ENCODE assay signal across 13 cellular contexts in genomic region chr17:233473-233941, GRCh38. TPM values are rescaled to one million over a fixed set of nuclear protein-coding genes. Genes with fewer than 3 reads are reported as not detected.
DNase-seq lines count a peak whose midpoint lies in the region; ATAC-seq and TF ChIP-seq lines count a peak whose summit lies in the region.
"Had no signal": no experiment of that assay in that cellular context is flagged by ENCODE, and none has a peak within 500 bp of the region (broad histone marks: within the 10 kb centered on the region; RNA-seq: fewer than 3 reads in every experiment).

No MANE protein-coding gene starts in this region.

- H3K4me1 Mint-ChIP-seq in HFFc6 (ENCODE audit: low read depth) (peaks cover 6% of the 10 kb centered on the region), brain (peaks cover 55% of the 10 kb centered on the region), mesothelial cell of epicardium (peaks cover 37% of the 10 kb centered on the region)
- H3K4me1 Mint-ChIP-seq: CD4-positive, CD25-positive, alpha-beta regulatory T cell had no signal

- DNase-seq in HFFc6 (no peak), right lobe of liver (peak; percentile 86 to 94 (median 90)), suprapubic skin (ENCODE audit: low spot score in 2 of 2) (peak; percentile 64 to 69), foreskin keratinocyte (no peak), epidermal melanocyte (ENCODE audit: insufficient read length, low spot score) (no peak), mesothelial cell of epicardium (ENCODE audit: low spot score in 2 of 2, unreplicated experiment in 2 of 2) (no peak)
- DNase-seq in NK-92 treated with Interleukin-12 subunit alpha and Interleukin-12 subunit beta, amount 100 ng/mL, for 24 hours (lab: John Stamatoyannopoulos, UW) = no peak
- DNase-seq: erythroblast, NCI-H69 had no signal

- peak overlapping the region in 1 of 3 donors; percentile 33 for H3K27ac ChIP-seq in right lobe of liver
- H3K27ac ChIP-seq in suprapubic skin = peak overlapping the region; percentile 74
- H3K27ac ChIP-seq in foreskin keratinocyte = no peak overlapping the region

- H3K36me3 Mint-ChIP-seq in HFFc6 (ENCODE audit: low read depth) = no peaks in the 10 kb centered on the region
- H3K36me3 Mint-ChIP-seq in brain = no peaks in the 10 kb centered on the region
- no peaks in the 10 kb centered on the region for H3K36me3 Mint-ChIP-seq in mesothelial cell of epicardium
- H3K36me3 Mint-ChIP-seq: CD4-positive, CD25-positive, alpha-beta regulatory T cell had no signal

- peaks cover 13% of the 10 kb centered on the region for H3K27me3 Mint-ChIP-seq in HFFc6 (ENCODE audit: insufficient read depth)
- peaks cover 3% of the 10 kb centered on the region for H3K27me3 Mint-ChIP-seq in brain
- no peaks in the 10 kb centered on the region for H3K27me3 Mint-ChIP-seq in mesothelial cell of epicardium (ENCODE audit: low read depth)

- peaks cover 0 to 18% (median 5%) of the 10 kb centered on the region in 4 donors for H3K4me1 ChIP-seq in right lobe of liver
- peaks cover 6% of the 10 kb centered on the region for H3K4me1 ChIP-seq in suprapubic skin
- no peaks in the 10 kb centered on the region for H3K4me1 ChIP-seq in foreskin keratinocyte

- WGBS in right lobe of liver (ENCODE audit: insufficient coverage, low coverage, low lambda C conversion rate, missing lambda C conversion rate) = 40% methylated on average over 5 of the region's 11 CpGs
- 72% methylated on average over 9 of the region's 11 CpGs for WGBS in suprapubic skin

- H3K9me3 Mint-ChIP-seq in HFFc6 (no peaks in the 10 kb centered on the region), brain (no peaks in the 10 kb centered on the region), mesothelial cell of epicardium (no peaks in the 10 kb centered on the region)
- H3K9me3 Mint-ChIP-seq: naive thymus-derived CD4-positive, alpha-beta T cell had no signal

- H3K9me3 ChIP-seq in right lobe of liver (no peaks in the 10 kb centered on the region), suprapubic skin (no peaks in the 10 kb centered on the region)

- H3K27ac Mint-ChIP-seq in HFFc6 (no peak overlapping the region), brain (peak overlapping the region in 3 of 5 experiments; percentile 68 to 91 (median 87)), mesothelial cell of epicardium (no peak overlapping the region)
- H3K27ac Mint-ChIP-seq: naive thymus-derived CD4-positive, alpha-beta T cell had no signal

- H3K27me3 ChIP-seq in right lobe of liver = no peaks in the 10 kb centered on the region
- H3K27me3 ChIP-seq in suprapubic skin = no peaks in the 10 kb centered on the region
- H3K27me3 ChIP-seq in foreskin keratinocyte = no peaks in the 10 kb centered on the region

- intact Hi-C loops in right lobe of liver (cut with DNase I) = no loop called here

- TF ChIP-seq CTCF in HFFc6 (IDR thresholded peaks at IDR 0.05) (0 out of 2 replicates have a peak, but pooled peaks have one; percentile 12), brain (conservative IDR thresholded peaks at IDR 0.05) (no peak), right lobe of liver (IDR thresholded peaks at IDR 0.05) (peak in 1 of 4 donors; percentile 23), suprapubic skin (IDR thresholded peaks at IDR 0.05) (no peak), foreskin keratinocyte (conservative IDR thresholded peaks at IDR 0.05) (no peak), mesothelial cell of epicardium (IDR thresholded peaks at IDR 0.05; ENCODE audit: unreplicated experiment) (no peak)

- no peak overlapping the region for H3K4me3 ChIP-seq in right lobe of liver
- no peak overlapping the region for H3K4me3 ChIP-seq in suprapubic skin

- H3K4me3 Mint-ChIP-seq in HFFc6 (no peak overlapping the region), brain (no peak overlapping the region), mesothelial cell of epicardium (no peak overlapping the region)
- H3K4me3 Mint-ChIP-seq: CD4-positive, CD25-positive, alpha-beta regulatory T cell; naive thymus-derived CD4-positive, alpha-beta T cell had no signal

- TF ChIP-seq EP300 in suprapubic skin (IDR thresholded peaks at IDR 0.05) = no peak

- H3K36me3 ChIP-seq in right lobe of liver (no peaks in the 10 kb centered on the region), suprapubic skin (no peaks in the 10 kb centered on the region)

- no peak for TF ChIP-seq POLR2A in right lobe of liver (IDR thresholded peaks at IDR 0.05)
- TF ChIP-seq POLR2A in suprapubic skin (IDR thresholded peaks at IDR 0.05) = no peak

- ATAC-seq in right lobe of liver (peak; percentile 89 to 96 (median 91)), foreskin keratinocyte (no peak)
- ATAC-seq: naive thymus-derived CD4-positive, alpha-beta T cell had no signal

RNA-seq across cellular contexts. Expression of gene DOC2B, which starts 52.1 kb away (rescaled TPM):
- not detected for total RNA-seq in HFFc6 (2021; fragmentation: NEBNext Ultra II Directional; extraction: Animal tissue kit (Norgen Biotek cat#: 25700))
- polyA plus RNA-seq in brain (ENCODE audit: insufficient read depth, low read depth, low replicate concordance) (5.5 TPM), foreskin keratinocyte (not detected in 2 replicates)
- total RNA-seq in right lobe of liver (1 to 10 TPM in 2 of 6 experiments, under 1 TPM in 4; 0.40 to 1.7 (median 0.91) TPM), suprapubic skin (10 to 100 TPM in 1 of 4 donors, 1 to 10 TPM in 3; 1.8 to 19.4 (median 6.1) TPM), foreskin keratinocyte (not detected in 2 replicates), mesothelial cell of epicardium (55.3 to 60.2 TPM (median 59.6 TPM) in 3 replicates)
- total RNA-seq: CD4-positive, CD25-positive, alpha-beta regulatory T cell; HT-29 had no signal
- polyA plus RNA-seq: CD4-positive, CD25-positive, alpha-beta regulatory T cell; naive thymus-derived CD4-positive, alpha-beta T cell had no signal

Comparison
In these comparisons a context has a peak if more than half of its experiments do, and no peak if none do; other contexts are left out.
1. DNase-seq: peak in right lobe of liver (3 of 3) and suprapubic skin (2 of 2); none in HFFc6 (single experiment), foreskin keratinocyte (0 of 2), epidermal melanocyte (single experiment), NK-92 treated with Interleukin-12 subunit alpha and Interleukin-12 subunit beta, amount 100 ng/mL, for 24 hours (single experiment) and mesothelial cell of epicardium (0 of 2).
2. H3K27ac Mint-ChIP-seq: peak in brain (3 of 5); none in HFFc6 (single experiment) and mesothelial cell of epicardium (single experiment).